ENCODE assay signal across 28 cellular contexts in genomic region chr1:221635305-221635704, GRCh38.
"Had no signal": no experiment of that assay in that cellular context is flagged by ENCODE, and none has a peak within 500 bp of the region (broad histone marks: within the 10 kb centered on the region; RNA-seq: fewer than 3 reads in every experiment).

No MANE protein-coding gene starts in this region.

- H3K27ac ChIP-seq: colonic mucosa, esophagus squamous epithelium, lower lobe of right lung, neural progenitor cell, prostate gland, right atrium auricular region, suprapubic skin, transverse colon, upper lobe of right lung, vagina had no signal

- H3K36me3 ChIP-seq: colonic mucosa, esophagus squamous epithelium, lower lobe of right lung, neural progenitor cell, prostate gland, right atrium auricular region, suprapubic skin, transverse colon, upper lobe of right lung, vagina had no signal

- H3K9ac ChIP-seq: neural progenitor cell had no signal

- H3K4me3 Mint-ChIP-seq: dendritic cell treated with granulocyte-macrophage colony-stimulating factor and Interleukin-4, amounts not matched to agents 40 ng/mL and 50 ng/mL, for 4 days; endodermal cell; immature natural killer cell; memory B cell; nephron; neural progenitor cell; stimulated activated naive CD8-positive, alpha-beta T cell treated with anti-CD3 and anti-CD28 coated beads, Interleukin-15, amount 100 ng/mL, for 72 hours had no signal

- H3K4me2 ChIP-seq: neural progenitor cell, smooth muscle cell had no signal

- H2AFZ ChIP-seq: neural progenitor cell had no signal

- H3K27me3 Mint-ChIP-seq: dendritic cell treated with granulocyte-macrophage colony-stimulating factor and Interleukin-4, amounts not matched to agents 40 ng/mL and 50 ng/mL, for 4 days; memory B cell; stimulated activated naive CD8-positive, alpha-beta T cell treated with anti-CD3 and anti-CD28 coated beads, Interleukin-15, amount 100 ng/mL, for 72 hours had no signal

- H3K4me1 ChIP-seq: colonic mucosa, lower lobe of right lung, neural progenitor cell, prostate gland, suprapubic skin, transverse colon, upper lobe of right lung, vagina had no signal

- H3K4me1 Mint-ChIP-seq: memory B cell; neural progenitor cell; stimulated activated naive CD8-positive, alpha-beta T cell treated with anti-CD3 and anti-CD28 coated beads, Interleukin-15, amount 100 ng/mL, for 72 hours had no signal

- H3K27ac Mint-ChIP-seq: dendritic cell treated with granulocyte-macrophage colony-stimulating factor and Interleukin-4, amounts not matched to agents 40 ng/mL and 50 ng/mL, for 4 days; endodermal cell; immature natural killer cell; memory B cell; nephron; neural progenitor cell had no signal

- H3K9me3 ChIP-seq: colonic mucosa, esophagus squamous epithelium, lower lobe of right lung, prostate gland, right atrium auricular region, suprapubic skin, transverse colon, upper lobe of right lung, vagina had no signal

- H3K36me3 Mint-ChIP-seq: memory B cell, neural progenitor cell had no signal

- H3K27me3 ChIP-seq: colonic mucosa, esophagus squamous epithelium, neural progenitor cell, right atrium auricular region, suprapubic skin, transverse colon, upper lobe of right lung, vagina had no signal

- DNase-seq: colonic mucosa; effector CD8-positive, alpha-beta T cell; endodermal cell; esophagus squamous epithelium; hypothalamus; immature natural killer cell; islet precursor cell; left ventricle myocardium superior; lower lobe of right lung; stimulated activated CD4-positive, alpha-beta T cell treated with anti-CD3 and anti-CD28 coated beads, Interleukin-12 subunit alpha, Interleukin-12 subunit beta, amount 100 ng/mL, for 4 hours; stimulated activated CD4-positive, alpha-beta T cell treated with anti-CD3 and anti-CD28 coated beads, Interleukin-1b, Interleukin-23, amount 100 ng/mL, for 48 hours; stimulated activated CD4-positive, alpha-beta T cell treated with anti-CD3 and anti-CD28 coated beads, Interleukin-4, amount 100 ng/mL, for 1 hour; stimulated activated CD8-positive, alpha-beta memory T cell treated with anti-CD3 and anti-CD28 coated beads, Interleukin-4, amount 100 ng/mL, for 48 hours; stimulated activated naive CD4-positive, alpha-beta T cell; stimulated activated naive CD8-positive, alpha-beta T cell treated with anti-CD3 and anti-CD28 coated beads, Interleukin-15, amount 100 ng/mL, for 72 hours; transverse colon; upper lobe of right lung had no signal

- H3K9me3 Mint-ChIP-seq: dendritic cell treated with granulocyte-macrophage colony-stimulating factor and Interleukin-4, amounts not matched to agents 40 ng/mL and 50 ng/mL, for 4 days; endodermal cell; immature natural killer cell; memory B cell; nephron; neural progenitor cell had no signal

- ATAC-seq: left ventricle myocardium superior; lower lobe of right lung; sciatic nerve; stimulated activated naive CD8-positive, alpha-beta T cell treated with anti-CD3 and anti-CD28 coated beads, Interleukin-15, amount 100 ng/mL, for 72 hours; upper lobe of right lung had no signal

- FAIRE-seq: frontal cortex had no signal

- H3K4me3 ChIP-seq: colonic mucosa, esophagus squamous epithelium, lower lobe of right lung, neural progenitor cell, prostate gland, right atrium auricular region, smooth muscle cell, suprapubic skin, transverse colon, upper lobe of right lung, vagina had no signal
